11 cellular contexts compared by ENCODE assay signal in genomic region chr10:21398549-21399345, GRCh38.
A peak's percentile ranks its signal among the peaks of the same experiment; 100 is the strongest.
DNase-seq lines count a peak whose midpoint lies in the region; ATAC-seq lines count a peak whose summit lies in the region.
"Had no signal": no experiment of that assay in that cellular context is flagged by ENCODE, and none has a peak within 500 bp of the region (broad histone marks: within the 10 kb centered on the region; RNA-seq: fewer than 3 reads in every experiment).

No MANE protein-coding gene starts in this region.

- peak; percentile 61 for ATAC-seq in esophagus mucosa

- peak; percentile 83 for DNase-seq in ELR (ENCODE audit: low read depth)
- peak; percentile 37 for DNase-seq in NCI-H69 (lab: John Stamatoyannopoulos, UW)
- DNase-seq in non-pigmented ciliary epithelial cell (ENCODE audit: low read depth): peak; percentile 43
- no peak for DNase-seq in NCI-H1930 (lab: John Stamatoyannopoulos, UW)
- DNase-seq in AML-193 (lab: John Stamatoyannopoulos, UW): no peak
- no peak for DNase-seq in effector CD4-positive, alpha-beta T cell
- DNase-seq in stimulated activated CD4-positive, alpha-beta T cell treated with anti-CD3 and anti-CD28 coated beads, Interleukin-4, amount 100 ng/mL, for 1 hour: no peak
- DNase-seq: activated CD8-positive, alpha-beta memory T cell treated with anti-CD3 and anti-CD28 coated beads, Interleukin-2, amount 50 U/mL, for 48 hours; NCI-H187 treated with DMSO at 0.1 percent for 48 hours; OCI-M1 had no signal

Comparison
In these comparisons a context has a peak if more than half of its experiments do, and no peak if none do; other contexts are left out.
1. DNase-seq: peak in ELR (single experiment), NCI-H69 (single experiment) and non-pigmented ciliary epithelial cell (single experiment); none in NCI-H1930 (0 of 2), AML-193 (0 of 2), effector CD4-positive, alpha-beta T cell (single experiment) and stimulated activated CD4-positive, alpha-beta T cell treated with anti-CD3 and anti-CD28 coated beads, Interleukin-4, amount 100 ng/mL, for 1 hour (single experiment).